27 cellular contexts compared by ENCODE assay signal in genomic region chr3:69900331-69900730, GRCh38.
"Had no signal": no experiment of that assay in that cellular context is flagged by ENCODE, and none has a peak within 500 bp of the region (broad histone marks: within the 10 kb centered on the region; RNA-seq: fewer than 3 reads in every experiment).

No MANE protein-coding gene starts in this region.

- ATAC-seq: activated CD4-positive, alpha-beta T cell treated with anti-CD3 and anti-CD28 coated beads for 36 hours; activated CD8-positive, alpha-beta memory T cell treated with anti-CD3 and anti-CD28 coated beads, Interleukin-2, amount 10 ng/mL, durations not matched to agents 7 days and 5 days; activated CD8-positive, alpha-beta T cell treated with anti-CD3 and anti-CD28 coated beads, Interleukin-2, amount 10 ng/mL, durations not matched to agents 7 days and 5 days; activated naive CD8-positive, alpha-beta T cell treated with anti-CD3 and anti-CD28 coated beads, Interleukin-2, amount 50 U/mL, for 24 hours; body of pancreas; esophagus mucosa had no signal

- DNase-seq: activated CD4-positive, alpha-beta memory T cell treated with anti-CD3 and anti-CD28 coated beads for 36 hours; activated CD4-positive, alpha-beta T cell treated with anti-CD3 and anti-CD28 coated beads for 36 hours; activated CD4-positive, alpha-beta T cell treated with anti-CD3 and anti-CD28 coated beads, Interleukin-2, amount 10 ng/mL, durations not matched to agents 24 days and 14 days; activated CD4-positive, CD25-positive, alpha-beta regulatory T cell; activated CD4-positive, CD25-positive, alpha-beta regulatory T cell treated with anti-CD3 and anti-CD28 coated beads, Interleukin-2, amount 50 U/mL, for 72 hours; activated CD8-positive, alpha-beta memory T cell treated with anti-CD3 and anti-CD28 coated beads, Interleukin-2, amount 10 ng/mL, durations not matched to agents 7 days and 5 days; activated CD8-positive, alpha-beta memory T cell treated with anti-CD3 and anti-CD28 coated beads, Interleukin-2, amount 50 U/mL, for 4 hours; activated CD8-positive, alpha-beta T cell treated with anti-CD3 and anti-CD28 coated beads, Interleukin-2, amount 10 ng/mL, durations not matched to agents 7 days and 5 days; activated effector memory CD4-positive, alpha-beta T cell treated with anti-CD3 and anti-CD28 coated beads, Interleukin-2, amount 50 U/mL, for 16 hours; activated naive CD4-positive, alpha-beta T cell treated with anti-CD3 and anti-CD28 coated beads for 36 hours; activated naive CD8-positive, alpha-beta T cell treated with anti-CD3 and anti-CD28 coated beads for 36 hours; activated naive CD8-positive, alpha-beta T cell treated with anti-CD3 and anti-CD28 coated beads, Interleukin-2, amount 50 U/mL, for 24 hours; activated T-cell treated with anti-CD3 and anti-CD28 coated beads, Interleukin-2, amount 50 U/mL, for 1 hour; activated T-cell treated with anti-CD3 and anti-CD28 coated beads, Interleukin-2, amount 50 U/mL, for 48 hours; adrenal gland; amygdala; aorta; body of pancreas; central memory CD4-positive, alpha-beta T cell; cerebellar nuclear complex; colonic mucosa; dorsolateral prefrontal cortex; effector memory CD4-positive, alpha-beta T cell; endodermal cell; foreskin fibroblast; T-helper 2 cell had no signal

- H3K9me3 ChIP-seq: adrenal gland, body of pancreas, colonic mucosa had no signal

- H3K4me1 ChIP-seq: body of pancreas, colonic mucosa had no signal

- H3K27ac ChIP-seq: adrenal gland, body of pancreas, colonic mucosa, dorsolateral prefrontal cortex had no signal

- H3K27me3 ChIP-seq: adrenal gland, body of pancreas, colonic mucosa, dorsolateral prefrontal cortex had no signal

- H3K36me3 ChIP-seq: adrenal gland, colonic mucosa had no signal

- H3K4me3 ChIP-seq: adrenal gland, body of pancreas, colonic mucosa, dorsolateral prefrontal cortex had no signal
